16 cellular contexts compared by ENCODE assay signal in the genomic region with DNA sequence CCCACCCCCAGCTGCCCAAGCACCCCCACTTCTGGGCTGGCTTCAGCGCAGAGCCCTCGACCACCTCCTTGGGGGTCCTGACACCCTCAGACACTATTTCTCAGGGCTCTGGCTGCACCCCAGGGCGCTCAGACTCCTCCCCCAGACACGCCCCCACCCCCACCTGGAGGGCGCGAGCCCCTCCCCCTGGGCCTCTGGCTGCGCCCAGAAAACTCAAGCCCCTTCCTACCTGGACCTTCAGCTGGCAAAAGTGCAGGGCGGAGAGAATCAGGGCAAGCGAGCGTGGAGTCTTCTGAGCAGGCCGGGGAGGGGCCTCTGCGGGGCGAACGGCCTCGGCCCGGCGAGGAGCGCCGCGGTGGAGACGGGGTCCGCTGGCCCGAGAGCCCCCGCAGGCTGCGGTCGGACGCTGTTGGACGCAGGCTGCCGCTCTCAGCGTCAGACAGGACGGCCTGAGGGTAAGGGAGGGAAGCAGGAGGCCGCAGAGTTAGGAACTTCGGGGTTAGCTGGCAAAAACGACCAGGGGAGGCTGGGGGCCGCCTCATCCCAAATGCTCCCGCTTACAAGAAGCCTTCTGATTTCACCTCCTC. TPM values are rescaled to one million over a fixed set of nuclear protein-coding genes. Genes with fewer than 3 reads are reported as not detected.
DNase-seq lines count a peak whose midpoint lies in the region; ATAC-seq, FAIRE-seq and TF ChIP-seq lines count a peak whose summit lies in the region.
"Had no signal": no experiment of that assay in that cellular context is flagged by ENCODE, and none has a peak within 500 bp of the region (broad histone marks: within the 10 kb centered on the region; RNA-seq: fewer than 3 reads in every experiment).

No MANE protein-coding gene starts in this region.

- no peak for TF ChIP-seq EP300 in GM12878 (IDR thresholded peaks at IDR 0.05; ENCODE audit: borderline replicate concordance in 1 of 2, control insufficient read depth in 1 of 2, low read depth in 2 of 2, low read length in 2 of 2)

- RAD21 ChIA-PET in GM12878 (lab: Charles Lee; ENCODE audit: unreplicated experiment): no interaction called here

- in situ Hi-C loops in GM12878 (cut with MboI): no loop called here

- no peak for TF ChIP-seq RAD21 in GM12878 (IDR thresholded peaks at IDR 0.05; ENCODE audit: insufficient read depth, low read depth, low read length)

- POLR2A ChIA-PET in activated CD4-positive, alpha-beta T cell treated with anti-CD3 and anti-CD28 coated beads, Interleukin-2, amount 10 ng/mL, durations not matched to agents 7 days and 5 days (lab: Charles Lee): no interaction called here
- POLR2A ChIA-PET in GM12878 (lab: Charles Lee): no interaction called here

- H3K9me3 Mint-ChIP-seq in activated CD4-positive, alpha-beta T cell treated with anti-CD3 and anti-CD28 coated beads, Interleukin-2, amount 10 ng/mL, durations not matched to agents 7 days and 5 days: no peaks in the 10 kb centered on the region

- H3K36me3 ChIP-seq in GM12878 (ENCODE audit: control insufficient read depth in 2 of 2, insufficient read depth in 2 of 2, low read length in 1 of 2): peaks cover 17 to 50% of the 10 kb centered on the region in 2 experiments

- H3K9me3 ChIP-seq in GM12878 (replicated peaks; ENCODE audit: control insufficient read depth, insufficient read depth, low read length): no peaks in the 10 kb centered on the region
- H3K9me3 ChIP-seq: esophagus muscularis mucosa, tibial artery had no signal

- H3K27ac ChIP-seq in GM12878 (ENCODE audit: control insufficient read depth, insufficient read depth): no peak overlapping the region
- H3K27ac ChIP-seq: esophagus muscularis mucosa, tibial artery had no signal

- no peak overlapping the region for H3K9ac ChIP-seq in GM12878 (ENCODE audit: control insufficient read depth, insufficient read depth, low read length)

- H3K4me1 Mint-ChIP-seq in activated CD4-positive, alpha-beta T cell treated with anti-CD3 and anti-CD28 coated beads, Interleukin-2, amount 10 ng/mL, durations not matched to agents 7 days and 5 days: peaks cover 4% of the 10 kb centered on the region

- SMC1A ChIA-PET in GM12878 (lab: Charles Lee; ENCODE audit: uncharacterized antibody, unreplicated experiment): no interaction called here

- no peak for FAIRE-seq in GM12878 (lab: Jason Lieb, UNC)
- FAIRE-seq: A204.1 had no signal

- no peak overlapping the region for H3K4me2 ChIP-seq in GM12878 (ENCODE audit: control insufficient read depth, insufficient read depth)

- no TSS peak for BruUV-seq in GM12878 (replicated peaks; lab: Mats Ljungman, UMichigan)

- WGBS in GM12878 (ENCODE audit: insufficient coverage, insufficient replicate concordance, low lambda C conversion rate, missing lambda C conversion rate): 94% methylated on average over 36 of the region's 36 CpGs

- H3K4me3 Mint-ChIP-seq in activated CD4-positive, alpha-beta T cell treated with anti-CD3 and anti-CD28 coated beads, Interleukin-2, amount 10 ng/mL, durations not matched to agents 7 days and 5 days: no peak overlapping the region

- H4K20me1 ChIP-seq in GM12878 (ENCODE audit: control insufficient read depth, insufficient read depth): no peaks in the 10 kb centered on the region

- no peak for ATAC-seq in GM12878
- no peak for ATAC-seq in left lobe of liver
- no peak for ATAC-seq in stimulated activated naive CD8-positive, alpha-beta T cell treated with anti-CD3 and anti-CD28 coated beads, Interleukin-15, Interleukin-2, amounts not matched to agents 100 U/mL and 50 U/mL, for 24 hours
- ATAC-seq in GM19455 (IDR thresholded peaks at IDR 0.05; ENCODE audit: unreplicated experiment): no peak

- no peak for TF ChIP-seq CTCF in GM12878 (IDR thresholded peaks at IDR 0.05 in 2 of 3, conservative IDR thresholded peaks at IDR 0.05 in 1 of 3; ENCODE audit: control insufficient read depth in 2 of 3, extremely low read depth in 1 of 3, insufficient read depth in 1 of 3, low read depth in 3 of 3, low read length in 3 of 3)

- no peak overlapping the region for H2AFZ ChIP-seq in GM12878 (ENCODE audit: control insufficient read depth, low read depth, low read length)

- DNase-seq in activated CD4-positive, alpha-beta T cell treated with anti-CD3 and anti-CD28 coated beads, Interleukin-2, amount 10 ng/mL, durations not matched to agents 7 days and 5 days: peak; percentile 10
- no peak for DNase-seq in activated CD4-positive, alpha-beta T cell treated with anti-CD3 and anti-CD28 coated beads for 4 hours
- DNase-seq in GM12878 (ENCODE audit: low read depth, low spot score) (no peak), left lobe of liver (ENCODE audit: low spot score) (peak; percentile 59), NCI-H2081 (lab: John Stamatoyannopoulos, UW) (no peak), OCI-M2 (lab: John Stamatoyannopoulos, UW; ENCODE audit: unreplicated experiment) (no peak)
- peak; percentile 2 for DNase-seq in stimulated activated naive CD8-positive, alpha-beta T cell treated with anti-CD3 and anti-CD28 coated beads, Interleukin-15, Interleukin-2, amounts not matched to agents 100 U/mL and 50 U/mL, for 24 hours
- DNase-seq: Calu3, NCI-H1105 treated with DMSO at 0.1 percent for 48 hours, NCI-H524 had no signal

- no peaks in the 10 kb centered on the region for H3K27me3 ChIP-seq in GM12878 (replicated peaks in 1 of 2; ENCODE audit: control insufficient read depth in 2 of 2, insufficient read depth in 2 of 2, low read length in 1 of 2)
- H3K27me3 ChIP-seq: esophagus muscularis mucosa, tibial artery had no signal

- no peak overlapping the region for H3K4me3 ChIP-seq in GM12878
- H3K4me3 ChIP-seq: esophagus muscularis mucosa, tibial artery had no signal

- CTCF ChIA-PET in activated CD4-positive, alpha-beta T cell treated with anti-CD3 and anti-CD28 coated beads, Interleukin-2, amount 10 ng/mL, durations not matched to agents 7 days and 5 days (lab: Charles Lee): interaction anchor here (0.6 to 1.6 kb wide), 3 partner anchors 10 to 1512 kb away, joined by 3 to 5 read pairs (median 4); no protein-coding TSS in a partner anchor
- CTCF ChIA-PET in GM12878 (lab: Yijun Ruan, JAX): no interaction called here

- intact Hi-C loops in GM12878 (cut with micrococcal nuclease; ENCODE audit: unreplicated experiment): no loop called here

- peaks cover 62% of the 10 kb centered on the region for H3K36me3 Mint-ChIP-seq in activated CD4-positive, alpha-beta T cell treated with anti-CD3 and anti-CD28 coated beads, Interleukin-2, amount 10 ng/mL, durations not matched to agents 7 days and 5 days (ENCODE audit: low read depth)

- no peaks in the 10 kb centered on the region for H3K4me1 ChIP-seq in GM12878 (ENCODE audit: control insufficient read depth, insufficient read depth, low read length)
- H3K4me1 ChIP-seq: esophagus muscularis mucosa, tibial artery had no signal

- H3K79me2 ChIP-seq in GM12878 (ENCODE audit: control insufficient read depth, insufficient read depth, low read length): no peaks in the 10 kb centered on the region

- TF ChIP-seq POLR2A in GM12878 (IDR thresholded peaks at IDR 0.05; ENCODE audit: low read depth, low read length): 0 out of 2 replicates have a peak, but pooled peaks have one; percentile 22

- no peaks in the 10 kb centered on the region for H3K27me3 Mint-ChIP-seq in activated CD4-positive, alpha-beta T cell treated with anti-CD3 and anti-CD28 coated beads, Interleukin-2, amount 10 ng/mL, durations not matched to agents 7 days and 5 days

- no peak overlapping the region for H3K27ac Mint-ChIP-seq in activated CD4-positive, alpha-beta T cell treated with anti-CD3 and anti-CD28 coated beads, Interleukin-2, amount 10 ng/mL, durations not matched to agents 7 days and 5 days

RNA-seq across cellular contexts. Expression of a gene that starts 17.4 kb away (rescaled TPM):
- total RNA-seq in activated CD4-positive, alpha-beta T cell treated with anti-CD3 and anti-CD28 coated beads, Interleukin-2, amount 10 ng/mL, durations not matched to agents 7 days and 5 days: 1 to 10 TPM; 6.7 to 7.7 TPM
- 9.5 and 10.3 TPM in 2 replicates for total RNA-seq in GM12878 (2013; cell fraction: nucleolus; rRNA removed)
- total RNA-seq in GM12878 (2014; rRNA removed) (0.22 and 0.45 TPM in 2 replicates), GM12878 (2014; rRNA removed; fragmentation: Illumina TruSeq; extraction: Trizol) (0.36 and 0.60 TPM in 2 replicates), GM12878 (2021) (1.2 and 1.4 TPM in 2 replicates), left lobe of liver (23.0 TPM)
- polyA plus RNA-seq in GM12878 (2011; ENCODE audit: low read depth): 1.4 TPM
- polyA plus RNA-seq in GM12878 (2011; rRNA removed) (3.2 and 3.4 TPM in 2 replicates), GM12878 (2014; fragmentation: Illumina TruSeq; extraction: Trizol) (1.1 and 1.6 TPM in 2 replicates), GM12878 (2014; fragmentation: Nextera tagmentation; extraction: Ambion mirVana) (under 1 TPM; 0.20 to 0.34 TPM), GM12878 (2014; rRNA removed) (0.74 and 1.3 TPM in 2 replicates), GM12878 (2016; fragmentation: Nextera tagmentation; extraction: Ambion mirVana) (under 1 TPM; 0.70 to 0.73 TPM)
- polyA plus RNA-seq in GM12878 (2011; cell fraction: cytosol; rRNA removed): 1.7 and 1.9 TPM in 2 replicates
- 4.1 and 4.2 TPM in 2 replicates for polyA plus RNA-seq in GM12878 (2011; cell fraction: nucleus; rRNA removed)
- polyA plus RNA-seq in GM12878 (2012): 1.7 and 2.6 TPM in 2 replicates
- 1.9 TPM in 2 replicates for polyA minus RNA-seq in GM12878 (2011; rRNA and poly(A)+ RNA removed)
- 0.80 and 0.83 TPM in 2 replicates for polyA minus RNA-seq in GM12878 (2011; cell fraction: cytosol; rRNA and poly(A)+ RNA removed)
- 2.9 and 3.9 TPM in 2 replicates for polyA minus RNA-seq in GM12878 (2011; cell fraction: nucleus; rRNA and poly(A)+ RNA removed)

RNA-seq across cellular contexts. Expression of a gene that starts 36.0 kb away (rescaled TPM):
- total RNA-seq in activated CD4-positive, alpha-beta T cell treated with anti-CD3 and anti-CD28 coated beads, Interleukin-2, amount 10 ng/mL, durations not matched to agents 7 days and 5 days: 1,000 to 10,000 TPM; 2,316 to 2,477 TPM
- total RNA-seq in GM12878 (2013; cell fraction: nucleolus; rRNA removed): under 0.01 TPM in 2 replicates
- under 0.01 TPM in 2 replicates for total RNA-seq in GM12878 (2014; rRNA removed)
- 20,946 and 25,634 TPM in 2 replicates for total RNA-seq in GM12878 (2014; rRNA removed; fragmentation: Illumina TruSeq; extraction: Trizol)
- 2,403 and 2,678 TPM in 2 replicates for total RNA-seq in GM12878 (2021)
- not detected for polyA plus RNA-seq in GM12878 (2011; ENCODE audit: low read depth)
- polyA plus RNA-seq in GM12878 (2011; rRNA removed): 82.4 and 113 TPM in 2 replicates
- under 0.01 TPM in 1 of 2 replicates, not detected in the other for polyA plus RNA-seq in GM12878 (2011; cell fraction: cytosol; rRNA removed)
- polyA plus RNA-seq in GM12878 (2011; cell fraction: nucleus; rRNA removed): under 0.01 TPM in 2 replicates
- 66.2 TPM in 1 of 2 replicates, not detected in the other for polyA plus RNA-seq in GM12878 (2012)
- not detected in 2 replicates for polyA plus RNA-seq in GM12878 (2014; fragmentation: Illumina TruSeq; extraction: Trizol)
- polyA plus RNA-seq in GM12878 (2014; fragmentation: Nextera tagmentation; extraction: Ambion mirVana): 1 to 10 TPM; 4.5 to 4.9 TPM
- not detected in 2 replicates for polyA plus RNA-seq in GM12878 (2014; rRNA removed)
- polyA plus RNA-seq in GM12878 (2016; fragmentation: Nextera tagmentation; extraction: Ambion mirVana): 1 to 10 TPM; 2.6 to 3.6 TPM
- polyA minus RNA-seq in GM12878 (2011; rRNA and poly(A)+ RNA removed): under 0.01 and 12,429 TPM in 2 replicates
- 90,580 and 95,504 TPM in 2 replicates for polyA minus RNA-seq in GM12878 (2011; cell fraction: cytosol; rRNA and poly(A)+ RNA removed)
- polyA minus RNA-seq in GM12878 (2011; cell fraction: nucleus; rRNA and poly(A)+ RNA removed): 67,711 and 110,374 TPM in 2 replicates
- 1,159 TPM for total RNA-seq in left lobe of liver
- total RNA-seq: H4, HT1080 had no signal

Comparison
In these comparisons a context has a peak if more than half of its experiments do, and no peak if none do; other contexts are left out.
1. DNase-seq: peak in activated CD4-positive, alpha-beta T cell treated with anti-CD3 and anti-CD28 coated beads, Interleukin-2, amount 10 ng/mL, durations not matched to agents 7 days and 5 days (single experiment), left lobe of liver (single experiment) and stimulated activated naive CD8-positive, alpha-beta T cell treated with anti-CD3 and anti-CD28 coated beads, Interleukin-15, Interleukin-2, amounts not matched to agents 100 U/mL and 50 U/mL, for 24 hours (single experiment); none in activated CD4-positive, alpha-beta T cell treated with anti-CD3 and anti-CD28 coated beads for 4 hours (0 of 2), GM12878 (single experiment), NCI-H2081 (0 of 2) and OCI-M2 (single experiment).